13 cellular contexts compared by ENCODE assay signal in the genomic region with DNA sequence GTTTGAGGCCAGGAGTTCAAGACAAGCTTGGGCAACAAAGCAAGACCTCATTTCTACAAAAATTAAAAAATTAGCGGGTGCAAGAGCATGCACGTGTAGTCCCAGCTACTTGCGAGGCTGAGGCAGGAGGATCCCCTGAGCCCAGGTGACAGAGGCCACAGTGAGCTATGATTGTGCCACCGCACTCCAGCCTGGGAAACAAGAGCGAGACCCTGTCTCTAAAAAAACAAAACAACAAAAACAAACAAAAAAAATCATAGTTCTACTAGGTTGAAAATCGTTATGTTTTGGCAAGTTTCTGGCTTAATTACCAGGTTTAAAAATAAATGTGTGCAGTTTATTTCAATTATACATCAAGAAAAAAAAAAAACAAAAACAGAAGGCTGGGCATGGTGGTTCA. TPM values are rescaled to one million over a fixed set of nuclear protein-coding genes. Genes with fewer than 3 reads are reported as not detected.
DNase-seq lines count a peak whose midpoint lies in the region; ATAC-seq and TF ChIP-seq lines count a peak whose summit lies in the region.
"Had no signal": no experiment of that assay in that cellular context is flagged by ENCODE, and none has a peak within 500 bp of the region (broad histone marks: within the 10 kb centered on the region; RNA-seq: fewer than 3 reads in every experiment).

No MANE protein-coding gene starts in this region.

- no peak overlapping the region for H3K9ac ChIP-seq in KMS-11

- H3K36me3 Mint-ChIP-seq in Caco-2 (ENCODE audit: insufficient read depth, unreplicated experiment): peaks cover 86% of the 10 kb centered on the region
- peaks cover 37% of the 10 kb centered on the region for H3K36me3 Mint-ChIP-seq in activated naive CD8-positive, alpha-beta T cell treated with anti-CD3 and anti-CD28 coated beads, Interleukin-2, amount 10 ng/mL, durations not matched to agents 7 days and 5 days
- H3K36me3 Mint-ChIP-seq in nephron (ENCODE audit: low read depth): peaks cover 29% of the 10 kb centered on the region

- H3K4me1 ChIP-seq in Caco-2 (peaks cover 8% of the 10 kb centered on the region), KMS-11 (ENCODE audit: low read depth, poor library complexity, severe bottlenecking) (peaks cover 60% of the 10 kb centered on the region)

- peaks cover 53% of the 10 kb centered on the region for H3K4me1 Mint-ChIP-seq in Caco-2 (ENCODE audit: low read depth, unreplicated experiment)
- peaks cover 51% of the 10 kb centered on the region for H3K4me1 Mint-ChIP-seq in activated naive CD8-positive, alpha-beta T cell treated with anti-CD3 and anti-CD28 coated beads, Interleukin-2, amount 10 ng/mL, durations not matched to agents 7 days and 5 days
- H3K4me1 Mint-ChIP-seq in nephron: peaks cover 40% of the 10 kb centered on the region

- peaks cover 76% of the 10 kb centered on the region for H3K79me2 ChIP-seq in KMS-11 (ENCODE audit: insufficient read depth, low read depth)

- H3K4me3 ChIP-seq in Caco-2 (ENCODE audit: low read depth, low read length) (no peak overlapping the region), KMS-11 (IDR thresholded peaks at IDR 0.05; ENCODE audit: insufficient read depth, low read depth, low read length) (no peak overlapping the region)

- H3K27me3 ChIP-seq in Caco-2 (replicated peaks; ENCODE audit: control insufficient read depth, insufficient read depth, low read length) (no peaks in the 10 kb centered on the region), KMS-11 (ENCODE audit: insufficient read depth, low read depth) (no peaks in the 10 kb centered on the region)
- H3K27me3 ChIP-seq: gastrocnemius medialis, transverse colon had no signal

- intact Hi-C loops in Caco-2 (cut with micrococcal nuclease; ENCODE audit: unreplicated experiment): no loop called here

- ATAC-seq in activated naive CD8-positive, alpha-beta T cell treated with anti-CD3 and anti-CD28 coated beads, Interleukin-2, amount 10 ng/mL, durations not matched to agents 7 days and 5 days (ENCODE audit: low read depth): no peak
- ATAC-seq: gastrocnemius medialis had no signal

- H3K36me3 ChIP-seq in Caco-2 (ENCODE audit: control insufficient read depth, insufficient read depth, low read length) (peaks cover 11% of the 10 kb centered on the region), KMS-11 (ENCODE audit: insufficient read depth) (peaks cover 19% of the 10 kb centered on the region; the same call in 1 of the 2 replicates)

- H3K9me3 Mint-ChIP-seq in Caco-2 (ENCODE audit: unreplicated experiment): no peaks in the 10 kb centered on the region
- H3K9me3 Mint-ChIP-seq in activated naive CD8-positive, alpha-beta T cell treated with anti-CD3 and anti-CD28 coated beads, Interleukin-2, amount 10 ng/mL, durations not matched to agents 7 days and 5 days: peaks cover 1% of the 10 kb centered on the region
- no peaks in the 10 kb centered on the region for H3K9me3 Mint-ChIP-seq in nephron

- CTCF ChIA-PET in Caco-2 (lab: Charles Lee): interaction anchor here (0.7 kb wide), 1 partner anchor 201 kb away, joined by 5 read pairs; no protein-coding TSS in a partner anchor

- no peaks in the 10 kb centered on the region for H3K9me3 ChIP-seq in Caco-2
- H3K9me3 ChIP-seq: gastrocnemius medialis, transverse colon had no signal

- H3K4me3 Mint-ChIP-seq in Caco-2 (ENCODE audit: unreplicated experiment) (peak overlapping the region; percentile 77), nephron (peak overlapping the region; percentile 56 to 79 (median 74))
- peak overlapping the region; percentile 69 for H3K4me3 Mint-ChIP-seq in activated naive CD8-positive, alpha-beta T cell treated with anti-CD3 and anti-CD28 coated beads, Interleukin-2, amount 10 ng/mL, durations not matched to agents 7 days and 5 days

- no peak overlapping the region for H3K27ac ChIP-seq in KMS-11

- H3K27me3 Mint-ChIP-seq in Caco-2 (ENCODE audit: insufficient read depth, unreplicated experiment): no peaks in the 10 kb centered on the region
- no peaks in the 10 kb centered on the region for H3K27me3 Mint-ChIP-seq in activated naive CD8-positive, alpha-beta T cell treated with anti-CD3 and anti-CD28 coated beads, Interleukin-2, amount 10 ng/mL, durations not matched to agents 7 days and 5 days
- peaks cover 3% of the 10 kb centered on the region for H3K27me3 Mint-ChIP-seq in nephron (ENCODE audit: low read depth)

- no peak overlapping the region for H3K27ac Mint-ChIP-seq in Caco-2 (ENCODE audit: unreplicated experiment)
- H3K27ac Mint-ChIP-seq in activated naive CD8-positive, alpha-beta T cell treated with anti-CD3 and anti-CD28 coated beads, Interleukin-2, amount 10 ng/mL, durations not matched to agents 7 days and 5 days: no peak overlapping the region
- H3K27ac Mint-ChIP-seq in nephron: no peak overlapping the region

- no peak overlapping the region for H2AFZ ChIP-seq in KMS-11 (ENCODE audit: low read depth)

- TF ChIP-seq CTCF in Caco-2 (IDR thresholded peaks at IDR 0.05; ENCODE audit: insufficient read depth in 1 of 2, low read depth in 1 of 2, low read length in 1 of 2, severe bottlenecking in 1 of 2, unreplicated experiment in 1 of 2) (no peak), KMS-11 (conservative IDR thresholded peaks at IDR 0.05; ENCODE audit: low read depth, low read length) (no peak), nephron (IDR thresholded peaks at IDR 0.05; ENCODE audit: unreplicated experiment in 3 of 3) (no peak)

- DNase-seq in Caco-2 (no peak), UCSD-AML1 (lab: John Stamatoyannopoulos, UW; ENCODE audit: unreplicated experiment) (no peak), GM03348 (ENCODE audit: low spot score) (no peak), EL (no peak)
- DNase-seq in activated naive CD8-positive, alpha-beta T cell treated with anti-CD3 and anti-CD28 coated beads, Interleukin-2, amount 10 ng/mL, durations not matched to agents 7 days and 5 days: no peak
- DNase-seq: anterior cingulate cortex, gastrocnemius medialis, H7, NCI-H1436 treated with DMSO at 0.1 percent for 48 hours, NCI-H69, transverse colon had no signal

- POLR2A ChIA-PET in Caco-2 (lab: Charles Lee): interaction anchor here (0.6 kb wide), 1 partner anchor 456 kb away, joined by 3 read pairs; no protein-coding TSS in a partner anchor
- POLR2A ChIA-PET in activated naive CD8-positive, alpha-beta T cell treated with anti-CD3 and anti-CD28 coated beads, Interleukin-2, amount 10 ng/mL, durations not matched to agents 7 days and 5 days (lab: Charles Lee): interaction anchor here (0.7 kb wide), 1 partner anchor 413 kb away, joined by 5 read pairs; no protein-coding TSS in a partner anchor

- no TSS peak for BruUV-seq in Caco-2 (replicated peaks; lab: Mats Ljungman, UMichigan)

- H4K20me1 ChIP-seq in KMS-11 (ENCODE audit: insufficient read depth): peaks cover 38% of the 10 kb centered on the region

- H3K4me2 ChIP-seq in KMS-11: peak overlapping the region; percentile 75

RNA-seq across cellular contexts. Expression of gene EIF2S2, which starts 2.6 kb away (rescaled TPM):
- 291 and 299 TPM in 2 replicates for total RNA-seq in Caco-2 (2022)
- 10 to 100 TPM; 82.4 to 85.0 TPM for total RNA-seq in activated naive CD8-positive, alpha-beta T cell treated with anti-CD3 and anti-CD28 coated beads, Interleukin-2, amount 10 ng/mL, durations not matched to agents 7 days and 5 days
